In the genomic region with DNA sequence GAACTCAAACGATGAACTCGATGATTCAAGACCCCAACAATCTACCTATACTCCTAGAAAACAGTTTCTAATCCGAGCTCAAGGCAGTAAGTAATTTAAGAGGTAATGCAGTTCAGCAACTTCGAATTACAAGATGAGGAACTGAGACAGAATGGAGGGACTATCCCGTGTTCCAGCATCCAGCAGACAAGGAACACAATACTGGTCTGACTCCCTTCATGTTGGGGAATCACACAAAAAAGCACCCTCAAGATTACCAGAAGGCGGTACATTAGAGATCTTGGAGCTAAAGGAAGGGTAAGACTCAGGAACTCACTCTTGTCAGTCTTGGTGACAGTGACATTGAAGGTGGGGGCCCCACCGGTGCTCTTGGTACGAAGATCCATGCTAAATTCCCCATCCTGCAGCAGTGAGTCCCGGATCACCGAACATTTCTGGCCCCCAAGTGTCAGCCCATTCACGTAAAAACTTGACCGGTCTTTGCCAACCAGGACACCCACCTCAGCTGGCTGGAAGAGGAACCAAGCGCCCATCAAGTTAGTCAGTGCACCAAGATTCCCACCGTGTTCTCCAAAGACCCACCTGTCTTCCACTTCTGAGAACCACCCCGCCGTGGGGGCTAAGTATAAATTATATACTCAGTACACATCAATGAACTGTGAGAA, we compare ENCODE assay signal across 1 cellular context.
TF ChIP-seq lines count a peak whose summit lies in the region.

No MANE protein-coding gene starts in this region.

TF ChIP-seq in endothelial cell of umbilical vein, 7 proteins besides CTCF, POLR2A, EP300 and RAD21:
- TF ChIP-seq JUN (IDR thresholded peaks at IDR 0.05; ENCODE audit: borderline replicate concordance, insufficient read depth, insufficient read length, low read depth) (no peak), POLR2AphosphoS5 (IDR thresholded peaks at IDR 0.05; ENCODE audit: insufficient read depth, low read depth, low read length) (no peak), FOS (IDR thresholded peaks at IDR 0.05; ENCODE audit: borderline replicate concordance, insufficient read depth, low read length) (no peak), EZH2 (IDR thresholded peaks at IDR 0.05; ENCODE audit: borderline replicate concordance, low read depth, low read length, severe bottlenecking) (no peak), MYC (IDR thresholded peaks at IDR 0.05; ENCODE audit: low read depth, low read length) (no peak), GATA2 (IDR thresholded peaks at IDR 0.05; ENCODE audit: insufficient read depth, insufficient read length, low read depth, low read length) (no peak)
- TF ChIP-seq, protein P1, sequence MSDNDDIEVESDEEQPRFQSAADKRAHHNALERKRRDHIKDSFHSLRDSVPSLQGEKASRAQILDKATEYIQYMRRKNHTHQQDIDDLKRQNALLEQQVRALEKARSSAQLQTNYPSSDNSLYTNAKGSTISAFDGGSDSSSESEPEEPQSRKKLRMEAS (IDR thresholded peaks at IDR 0.05; ENCODE audit: insufficient read depth, insufficient read length): no peak
